ENCODE assay signal across 9 cellular contexts in genomic region chr7:137882261-137882668, GRCh38. TPM values are rescaled to one million over a fixed set of nuclear protein-coding genes. Genes with fewer than 3 reads are reported as not detected.
DNase-seq lines count a peak whose midpoint lies in the region; ATAC-seq, FAIRE-seq and TF ChIP-seq lines count a peak whose summit lies in the region.
"Had no signal": no experiment of that assay in that cellular context is flagged by ENCODE, and none has a peak within 500 bp of the region (broad histone marks: within the 10 kb centered on the region; RNA-seq: fewer than 3 reads in every experiment).

No MANE protein-coding gene starts in this region.

- WGBS in endodermal cell (ENCODE audit: insufficient coverage in 1 of 2, insufficient read length in 1 of 2), 2 experiments, result 94% methylated on average over 5 of the region's 5 CpGs; no CpG with 5 or more reads in 1 of the 2 experiments

- H3K27me3 ChIP-seq in astrocyte (ENCODE audit: insufficient read depth, low read length) (no peaks in the 10 kb centered on the region), endodermal cell (ENCODE audit: control insufficient read depth, insufficient read depth, low read length, poor library complexity, severe bottlenecking) (no peaks in the 10 kb centered on the region)

- H3K27me3 Mint-ChIP-seq in astrocyte (ENCODE audit: low read depth, unreplicated experiment) (no peaks in the 10 kb centered on the region), endodermal cell (ENCODE audit: insufficient read depth) (no peaks in the 10 kb centered on the region)

- H3K9me3 Mint-ChIP-seq in astrocyte (ENCODE audit: unreplicated experiment) (no peaks in the 10 kb centered on the region), endodermal cell (peaks cover 12% of the 10 kb centered on the region)

- peaks cover 48% of the 10 kb centered on the region for H3K36me3 ChIP-seq in astrocyte (ENCODE audit: insufficient read depth, low read length)
- H3K36me3 ChIP-seq in endodermal cell (ENCODE audit: control insufficient read depth, insufficient read depth, low read length), result peaks cover 86% of the 10 kb centered on the region

- H3K9ac ChIP-seq in astrocyte (ENCODE audit: low read length) (peak overlapping the region; percentile 72), endodermal cell (ENCODE audit: extremely low read depth, low read length, poor library complexity, severe bottlenecking) (no peak overlapping the region)

- no peaks in the 10 kb centered on the region for H3K9me3 ChIP-seq in astrocyte (ENCODE audit: insufficient read depth, low read depth, low read length)
- H3K9me3 ChIP-seq in endodermal cell (ENCODE audit: control insufficient read depth, low read length), result peaks cover 22% of the 10 kb centered on the region

- FAIRE-seq in GM12891 (lab: Jason Lieb, UNC) (no peak), astrocyte (lab: Jason Lieb, UNC) (peak; percentile 99)
- FAIRE-seq: islet of Langerhans had no signal

- H2AFZ ChIP-seq in astrocyte (ENCODE audit: low read depth, low read length), result no peak overlapping the region

- H3K27ac ChIP-seq in astrocyte (ENCODE audit: low read depth, low read length) (peak overlapping the region; percentile 94), endodermal cell (ENCODE audit: low read depth, low read length) (no peak overlapping the region)

- DNase-seq in GM12891 (ENCODE audit: insufficient read length, low spot score) (peak; percentile 35), astrocyte (ENCODE audit: low read depth) (peak; percentile 100), pulmonary artery endothelial cell (ENCODE audit: low read depth, low spot score) (peak; percentile 30), endodermal cell (no peak), NOMO-1 (lab: John Stamatoyannopoulos, UW; ENCODE audit: unreplicated experiment in 2 of 2) (no peak), NCI-H1417 treated with DMSO at 0.1 percent for 48 hours (lab: John Stamatoyannopoulos, UW) (no peak)

- TF ChIP-seq POLR2A in GM12891 (IDR thresholded peaks at IDR 0.05; ENCODE audit: low read depth, low read length), result no peak

- H3K4me3 Mint-ChIP-seq in astrocyte (ENCODE audit: unreplicated experiment) (peak overlapping the region; percentile 40), endodermal cell (no peak overlapping the region)

- no peaks in the 10 kb centered on the region for H4K20me1 ChIP-seq in astrocyte (ENCODE audit: insufficient read depth, low read length)

- H3K27ac Mint-ChIP-seq in astrocyte (ENCODE audit: unreplicated experiment), result peak overlapping the region; percentile 95
- no peak overlapping the region for H3K27ac Mint-ChIP-seq in endodermal cell

- peaks cover 69% of the 10 kb centered on the region for H3K4me1 Mint-ChIP-seq in astrocyte (ENCODE audit: low read depth, unreplicated experiment)
- peaks cover 34% of the 10 kb centered on the region for H3K4me1 Mint-ChIP-seq in endodermal cell

- H3K4me2 ChIP-seq in astrocyte (ENCODE audit: low read length), result peak overlapping the region; percentile 78

- H3K4me3 ChIP-seq in astrocyte (ENCODE audit: insufficient read depth, low read depth, low read length) (peak overlapping the region; percentile 16), endodermal cell (ENCODE audit: low read length) (no peak overlapping the region)

- TF ChIP-seq CTCF in astrocyte (IDR thresholded peaks at IDR 0.05; ENCODE audit: insufficient read depth, low read depth, low read length), result no peak
- no peak for TF ChIP-seq CTCF in endodermal cell (conservative IDR thresholded peaks at IDR 0.05)

- ATAC-seq in GM21526 (IDR thresholded peaks at IDR 0.05; ENCODE audit: low FRiP score, unreplicated experiment) (peak; percentile 78), HG03575 (IDR thresholded peaks at IDR 0.05; ENCODE audit: extremely low read depth, insufficient number of reproducible peaks, low FRiP score, unreplicated experiment) (peak; percentile 84)

- H3K79me2 ChIP-seq in astrocyte (ENCODE audit: insufficient read depth, low read length), result no peaks in the 10 kb centered on the region

- peaks cover 45% of the 10 kb centered on the region for H3K36me3 Mint-ChIP-seq in astrocyte (ENCODE audit: low read depth, unreplicated experiment)
- peaks cover 78% of the 10 kb centered on the region for H3K36me3 Mint-ChIP-seq in endodermal cell (ENCODE audit: low read depth)

- H3K4me1 ChIP-seq in astrocyte (ENCODE audit: insufficient read depth, low read length), result peaks cover 60% of the 10 kb centered on the region
- H3K4me1 ChIP-seq in endodermal cell (ENCODE audit: control insufficient read depth, insufficient read depth, low read length), result peaks cover 7% of the 10 kb centered on the region

TF ChIP-seq in GM12891, 5 proteins besides CTCF, POLR2A, EP300 and RAD21:
- TF ChIP-seq POU2F2 (IDR thresholded peaks at IDR 0.05; ENCODE audit: low read depth, low read length) (no peak), PAX5 (IDR thresholded peaks at IDR 0.05; ENCODE audit: insufficient read depth, low read length, severe bottlenecking) (no peak), POLR2AphosphoS5 (IDR thresholded peaks at IDR 0.05; ENCODE audit: low read depth, low read length) (no peak), TAF1 (IDR thresholded peaks at IDR 0.05; ENCODE audit: low read depth, low read length) (no peak), SPI1 (IDR thresholded peaks at IDR 0.05; ENCODE audit: low read depth, low read length) (no peak)

RNA-seq across cellular contexts. Expression of gene DGKI, which starts 35.5 kb away (rescaled TPM):
- 3.5 TPM for polyA plus RNA-seq in GM12891 (2012; ENCODE audit: low read depth, missing spikeins)
- total RNA-seq in astrocyte (6.3 and 7.5 TPM in 2 replicates), pulmonary artery endothelial cell (0.33 and 0.53 TPM in 2 replicates), endodermal cell (under 1 TPM; 0.04 to 0.64 TPM)
- polyA plus RNA-seq in endodermal cell (2013, experiment 1 of 2), result 1.6 TPM
- polyA plus RNA-seq in endodermal cell (2013, experiment 2 of 2), result 0.66 TPM

Comparison
In these comparisons a context has a peak if more than half of its experiments do, and no peak if none do; other contexts are left out.
1. DNase-seq: peak in GM12891 (single experiment), astrocyte (single experiment) and pulmonary artery endothelial cell (single experiment); none in endodermal cell (single experiment), NOMO-1 (0 of 2) and NCI-H1417 treated with DMSO at 0.1 percent for 48 hours (single experiment).